ENCODE assay signal across 17 cellular contexts in the genomic region with DNA sequence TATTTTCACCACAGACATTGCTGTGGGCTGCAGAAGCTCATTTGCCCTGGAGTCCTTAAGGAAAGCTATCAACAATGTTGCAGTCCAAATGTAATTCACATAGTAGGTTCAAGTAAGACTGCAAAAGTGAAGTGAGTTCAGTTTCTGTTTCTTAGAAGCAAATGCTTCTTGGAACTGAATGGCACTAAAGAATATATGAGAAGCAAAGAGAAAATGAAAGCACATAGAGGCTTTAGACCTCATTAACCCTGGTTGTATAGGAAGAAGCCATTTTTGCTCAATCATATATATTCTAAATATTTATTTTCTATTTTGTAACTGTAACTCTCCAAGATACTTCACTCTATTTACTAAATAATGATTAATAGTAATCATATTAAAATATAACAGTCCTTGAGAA.
DNase-seq lines count a peak whose midpoint lies in the region; ATAC-seq and TF ChIP-seq lines count a peak whose summit lies in the region.
"Had no signal": no experiment of that assay in that cellular context is flagged by ENCODE, and none has a peak within 500 bp of the region (broad histone marks: within the 10 kb centered on the region; RNA-seq: fewer than 3 reads in every experiment).

No MANE protein-coding gene starts in this region.

- peak overlapping the region; percentile 5; the same call in 1 of the 2 replicates for H3K14ac ChIP-seq in IMR-90 (replicated peaks; ENCODE audit: low read depth, low read length)

- POLR2A ChIA-PET in IMR-90 (lab: Charles Lee; ENCODE audit: unreplicated experiment), result no interaction called here

- H3K27me3 ChIP-seq in IMR-90 (ENCODE audit: control insufficient read depth, insufficient read depth, low read length) (no peaks in the 10 kb centered on the region), spleen (replicated peaks in 1 of 7) (no peaks in the 10 kb centered on the region)
- H3K27me3 ChIP-seq: heart right ventricle, stomach had no signal

- H2AK5ac ChIP-seq in IMR-90 (ENCODE audit: low read depth, low read length), result no peak overlapping the region

- H3K79me1 ChIP-seq in IMR-90 (ENCODE audit: low read depth in 1 of 2, low read length in 2 of 2), result no peaks in the 10 kb centered on the region

- no peak overlapping the region for H2BK120ac ChIP-seq in IMR-90 (ENCODE audit: low read depth, low read length)

- H3K9ac ChIP-seq in IMR-90 (ENCODE audit: low read depth, low read length), result no peak overlapping the region

- CTCF ChIA-PET in IMR-90 (lab: Yijun Ruan, JAX), result no interaction called here

- TF ChIP-seq POLR2A in IMR-90 (IDR thresholded peaks at IDR 0.05; ENCODE audit: low read depth, low read length) (no peak), spleen (IDR thresholded peaks at IDR 0.05) (no peak)

- 0 out of 4 replicates have a peak overlapping the region, but pooled peaks of 1 of the 2 experiments have one; percentile 50 for H4K8ac ChIP-seq in IMR-90 (ENCODE audit: low read depth in 2 of 2, low read length in 2 of 2)

- peak overlapping the region; percentile 30 for H2BK5ac ChIP-seq in IMR-90 (ENCODE audit: low read depth, low read length, poor library complexity, severe bottlenecking)

- TF ChIP-seq CTCF in IMR-90 (conservative IDR thresholded peaks at IDR 0.05; ENCODE audit: low read depth, low read length), result no peak
- TF ChIP-seq CTCF in omental fat pad (IDR thresholded peaks at IDR 0.05), result no peak
- TF ChIP-seq CTCF in spleen (IDR thresholded peaks at IDR 0.05 in 8 of 11, conservative IDR thresholded peaks at IDR 0.05 in 3 of 11), result no peak

- H3K4me2 ChIP-seq in IMR-90 (ENCODE audit: low read depth, low read length), result peak overlapping the region; percentile 91; the same call in 1 of the 2 replicates

- intact Hi-C loops in IMR-90 (cut with micrococcal nuclease), result no loop called here
- intact Hi-C loops in spleen (cut with DNase I; ENCODE audit: low total_unique reads), result no loop called here

- H3K9me3 ChIP-seq in IMR-90 (ENCODE audit: control insufficient read depth, insufficient read depth, low read length), result no peaks in the 10 kb centered on the region; the same call in 1 of the 2 replicates
- H3K9me3 ChIP-seq in spleen, result peaks cover 0 to 33% (median 20%) of the 10 kb centered on the region in 8 donors

- H3K36me3 ChIP-seq in IMR-90 (ENCODE audit: control insufficient read depth, insufficient read depth, low read length) (no peaks in the 10 kb centered on the region), spleen (no peaks in the 10 kb centered on the region)
- H3K36me3 ChIP-seq: heart right ventricle, stomach had no signal

- peak overlapping the region; percentile 52; the same call in 1 of the 2 replicates for H3K18ac ChIP-seq in IMR-90 (ENCODE audit: low read depth, low read length)

- peak overlapping the region; percentile 65 for H2AFZ ChIP-seq in IMR-90 (replicated peaks; ENCODE audit: low read length, poor library complexity)

- H2AK9ac ChIP-seq in IMR-90 (replicated peaks; ENCODE audit: low read depth, low read length, poor library complexity), result no peak overlapping the region

- H2BK15ac ChIP-seq in IMR-90 (ENCODE audit: low read depth, low read length), result no peak overlapping the region

- no peak overlapping the region; the same call in 1 of the 2 replicates for H3K4ac ChIP-seq in IMR-90 (ENCODE audit: low read depth, low read length)

- no peak for TF ChIP-seq RAD21 in IMR-90 (IDR thresholded peaks at IDR 0.05; ENCODE audit: low read length)

- H3K27ac ChIP-seq in IMR-90 (ENCODE audit: insufficient read depth, low read length) (no peak overlapping the region), spleen (no peak overlapping the region)
- H3K27ac ChIP-seq: heart right ventricle, stomach had no signal

- no peaks in the 10 kb centered on the region for H4K20me1 ChIP-seq in IMR-90 (ENCODE audit: insufficient read depth, low read length)

- H4K91ac ChIP-seq in IMR-90 (ENCODE audit: insufficient read depth, low read depth, low read length), result no peak overlapping the region

- H3K23ac ChIP-seq in IMR-90 (ENCODE audit: low read depth, low read length), result no peak overlapping the region

- peak; percentile 3 for DNase-seq in IMR-90
- peak; percentile 36 for DNase-seq in iris pigment epithelial cell (ENCODE audit: low read depth)
- DNase-seq in omental fat pad (ENCODE audit: low spot score), result no peak
- DNase-seq in spleen, result no peak
- DNase-seq: activated CD4-positive, alpha-beta T cell treated with anti-CD3 and anti-CD28 coated beads for 1 hour; activated naive CD8-positive, alpha-beta T cell treated with anti-CD3 and anti-CD28 coated beads, Interleukin-2, amount 50 U/mL, for 24 hours; activated T-cell treated with anti-CD3 and anti-CD28 coated beads, Interleukin-2, amount 50 U/mL, for 4 hours; CD4-positive, alpha-beta T cell; GDM1; H7; heart right ventricle; NCI-H1092 treated with DMSO at 0.1 percent for 48 hours; NCI-H345; stomach had no signal

- dilution Hi-C loops in IMR-90 (cut with HindIII; ENCODE audit: low sequenced_read_pairs, unreplicated experiment), result no loop called here

- in situ Hi-C loops in IMR-90 (cut with MboI; ENCODE audit: low sequenced_read_pairs), result no loop called here

- no peak overlapping the region for H4K5ac ChIP-seq in IMR-90 (ENCODE audit: low read depth, low read length)

- H3K9me1 ChIP-seq in IMR-90 (ENCODE audit: insufficient read depth, low read length), result no peaks in the 10 kb centered on the region

- BruUV-seq in IMR-90 (replicated peaks; lab: Mats Ljungman, UMichigan), result no TSS peak

- ATAC-seq in GM18867 (IDR thresholded peaks at IDR 0.05; ENCODE audit: unreplicated experiment), result peak; percentile 88
- ATAC-seq in GM21619 (IDR thresholded peaks at IDR 0.05; ENCODE audit: unreplicated experiment), result peak; percentile 78
- no peak for ATAC-seq in IMR-90 (ENCODE audit: low read depth)
- ATAC-seq in omental fat pad (ENCODE audit: low FRiP score), result no peak
- no peak for ATAC-seq in GM21825 (IDR thresholded peaks at IDR 0.05; ENCODE audit: unreplicated experiment)
- ATAC-seq: activated naive CD8-positive, alpha-beta T cell treated with anti-CD3 and anti-CD28 coated beads, Interleukin-2, amount 50 U/mL, for 24 hours; activated T-cell treated with anti-CD3 and anti-CD28 coated beads, Interleukin-2, amount 50 U/mL, for 4 hours; heart right ventricle had no signal

- no peak overlapping the region for H2BK20ac ChIP-seq in IMR-90 (ENCODE audit: low read depth, low read length)

- H3K4me3 ChIP-seq in IMR-90 (ENCODE audit: insufficient read depth, low read depth, low read length) (peak overlapping the region; percentile 31; the same call in 1 of the 2 replicates), spleen (no peak overlapping the region)
- H3K4me3 ChIP-seq: heart right ventricle, stomach had no signal

- H3K56ac ChIP-seq in IMR-90 (ENCODE audit: extremely low read depth, insufficient read depth, low read length), result no peak overlapping the region

- H3K4me1 ChIP-seq in IMR-90 (ENCODE audit: control insufficient read depth, insufficient read depth, low read length) (no peaks in the 10 kb centered on the region), spleen (no peaks in the 10 kb centered on the region)
- H3K4me1 ChIP-seq: heart right ventricle, stomach had no signal

TF ChIP-seq in IMR-90, 13 proteins besides CTCF, POLR2A, EP300 and RAD21:
- no peak for TF ChIP-seq MAZ (IDR thresholded peaks at IDR 0.05; ENCODE audit: borderline replicate concordance, low read depth, low read length)
- TF ChIP-seq, protein P1, sequence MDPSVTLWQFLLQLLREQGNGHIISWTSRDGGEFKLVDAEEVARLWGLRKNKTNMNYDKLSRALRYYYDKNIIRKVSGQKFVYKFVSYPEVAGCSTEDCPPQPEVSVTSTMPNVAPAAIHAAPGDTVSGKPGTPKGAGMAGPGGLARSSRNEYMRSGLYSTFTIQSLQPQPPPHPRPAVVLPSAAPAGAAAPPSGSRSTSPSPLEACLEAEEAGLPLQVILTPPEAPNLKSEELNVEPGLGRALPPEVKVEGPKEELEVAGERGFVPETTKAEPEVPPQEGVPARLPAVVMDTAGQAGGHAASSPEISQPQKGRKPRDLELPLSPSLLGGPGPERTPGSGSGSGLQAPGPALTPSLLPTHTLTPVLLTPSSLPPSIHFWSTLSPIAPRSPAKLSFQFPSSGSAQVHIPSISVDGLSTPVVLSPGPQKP (IDR thresholded peaks at IDR 0.05; ENCODE audit: borderline replicate concordance, low read depth, low read length), result no peak
- TF ChIP-seq MAFK (IDR thresholded peaks at IDR 0.05; ENCODE audit: low read depth, low read length), result no peak
- TF ChIP-seq NFE2L2 (IDR thresholded peaks at IDR 0.05; ENCODE audit: low read depth, low read length), result no peak
- TF ChIP-seq RFX5 (IDR thresholded peaks at IDR 0.05; ENCODE audit: low read depth, low read length), result no peak
- TF ChIP-seq, protein P2, sequence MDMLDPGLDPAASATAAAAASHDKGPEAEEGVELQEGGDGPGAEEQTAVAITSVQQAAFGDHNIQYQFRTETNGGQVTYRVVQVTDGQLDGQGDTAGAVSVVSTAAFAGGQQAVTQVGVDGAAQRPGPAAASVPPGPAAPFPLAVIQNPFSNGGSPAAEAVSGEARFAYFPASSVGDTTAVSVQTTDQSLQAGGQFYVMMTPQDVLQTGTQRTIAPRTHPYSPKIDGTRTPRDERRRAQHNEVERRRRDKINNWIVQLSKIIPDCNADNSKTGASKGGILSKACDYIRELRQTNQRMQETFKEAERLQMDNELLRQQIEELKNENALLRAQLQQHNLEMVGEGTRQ (IDR thresholded peaks at IDR 0.05; ENCODE audit: low read depth, low read length), result no peak
- no peak for TF ChIP-seq RCOR1 (IDR thresholded peaks at IDR 0.05; ENCODE audit: insufficient replicate concordance, low read length)
- TF ChIP-seq BHLHE40 (IDR thresholded peaks at IDR 0.05; ENCODE audit: low read depth, low read length), result no peak
- no peak for TF ChIP-seq FOS (IDR thresholded peaks at IDR 0.05; ENCODE audit: low read depth, low read length)
- no peak for TF ChIP-seq SMC3 (IDR thresholded peaks at IDR 0.05; ENCODE audit: low read depth, low read length)
- no peak for TF ChIP-seq CEBPB (IDR thresholded peaks at IDR 0.05; ENCODE audit: low read depth, low read length)
- no peak for TF ChIP-seq MXI1 (IDR thresholded peaks at IDR 0.05; ENCODE audit: borderline replicate concordance, low read depth, low read length)
- TF ChIP-seq CHD1 (IDR thresholded peaks at IDR 0.05; ENCODE audit: low read depth, low read length), result no peak

Comparison
In these comparisons a context has a peak if more than half of its experiments do, and no peak if none do; other contexts are left out.
1. ATAC-seq: peak in GM18867 (single experiment) and GM21619 (single experiment); none in IMR-90 (single experiment), omental fat pad (single experiment) and GM21825 (single experiment).
2. DNase-seq: peak in IMR-90 (single experiment) and iris pigment epithelial cell (single experiment); none in omental fat pad (single experiment) and spleen (single experiment).